8 cellular contexts compared by ENCODE assay signal in the genomic region with DNA sequence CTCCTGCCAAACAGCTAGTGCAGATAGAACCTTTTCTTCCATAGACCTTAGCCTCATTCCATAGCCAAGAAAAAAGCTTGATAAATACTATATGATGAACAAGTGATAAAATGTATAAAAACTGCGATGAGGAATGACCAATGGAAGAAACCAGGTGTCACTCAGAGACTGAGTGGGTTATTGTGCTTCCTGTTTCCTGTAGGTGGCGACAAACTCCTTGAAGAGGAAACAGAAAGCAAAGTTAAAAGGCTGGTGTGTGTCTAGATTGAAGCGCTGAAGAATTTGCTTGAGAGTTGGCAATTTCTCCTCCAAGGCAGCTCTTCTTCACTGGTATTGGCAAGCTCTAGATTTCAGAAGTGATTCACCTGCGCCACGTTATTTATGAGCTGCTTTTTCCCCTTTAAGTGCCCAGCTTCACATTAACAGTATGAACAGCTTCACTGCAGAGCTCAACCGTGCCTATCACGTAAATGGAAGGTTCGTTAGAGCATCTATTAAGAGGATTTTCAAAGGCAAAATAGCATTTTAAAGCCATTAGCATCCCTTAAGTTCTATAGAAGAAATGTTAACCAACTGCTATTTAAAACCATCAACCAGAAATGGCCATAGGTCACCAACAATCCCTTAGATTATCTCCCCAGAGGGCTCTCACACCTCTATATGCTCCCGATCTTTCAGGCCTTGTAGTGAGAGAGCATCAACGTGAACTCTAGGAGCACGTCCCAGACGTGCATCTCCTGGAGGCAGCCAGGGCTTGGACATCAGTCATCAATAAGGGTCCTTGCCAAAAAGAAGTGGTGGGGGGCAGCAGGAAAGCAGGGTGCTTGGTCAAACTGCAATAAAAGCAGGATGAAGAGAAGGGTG.
DNase-seq lines count a peak whose midpoint lies in the region; ATAC-seq, FAIRE-seq and TF ChIP-seq lines count a peak whose summit lies in the region.

No MANE protein-coding gene starts in this region.

- TF ChIP-seq POLR2A in lower leg skin (IDR thresholded peaks at IDR 0.05): no peak

- H3K9me2 ChIP-seq in OCI-LY1 (ENCODE audit: low read depth, low read length): no peaks in the 10 kb centered on the region

- 41 to 44% methylated on average over 12 of the region's 12 CpGs for WGBS in lower leg skin, 2 donors

- peak; percentile 69 for TF ChIP-seq CTCF in KMS-11 (conservative IDR thresholded peaks at IDR 0.05; ENCODE audit: low read depth, low read length)
- TF ChIP-seq CTCF in OCI-LY1 (IDR thresholded peaks at IDR 0.05; ENCODE audit: low read length): peak; percentile 76
- peak; percentile 80 for TF ChIP-seq CTCF in kidney (IDR thresholded peaks at IDR 0.05; ENCODE audit: borderline replicate concordance, extremely low read depth, insufficient read depth)
- TF ChIP-seq CTCF in lower leg skin (IDR thresholded peaks at IDR 0.05): peak in 1 of 3 donors; percentile 45

- peak; percentile 44 for ATAC-seq in GM19468 (IDR thresholded peaks at IDR 0.05; ENCODE audit: extremely low read depth, unreplicated experiment)

- intact Hi-C loops in kidney (cut with DNase I) (no loop called here), lower leg skin (cut with DNase I; ENCODE audit: low total_unique reads) (loop anchor here (5.0 to 10.0 kb wide), 3 partner anchors 180 to 952 kb away; partner anchors contain the start of gene CADM1)

- H3K4me3 ChIP-seq in KMS-11 (IDR thresholded peaks at IDR 0.05; ENCODE audit: insufficient read depth, low read depth, low read length): no peak overlapping the region
- no peak overlapping the region for H3K4me3 ChIP-seq in OCI-LY1 (ENCODE audit: low read depth, low read length, poor library complexity, severe bottlenecking)
- H3K4me3 ChIP-seq in kidney (ENCODE audit: low read length in 2 of 2): peak overlapping the region; percentile 38 to 39
- H3K4me3 ChIP-seq in lower leg skin (ENCODE audit: low read depth, poor library complexity, severe bottlenecking): no peak overlapping the region

- H4K20me1 ChIP-seq in KMS-11 (ENCODE audit: insufficient read depth) (no peaks in the 10 kb centered on the region), OCI-LY1 (ENCODE audit: insufficient read depth, low read length) (no peaks in the 10 kb centered on the region)

- H3K27me3 ChIP-seq in KMS-11 (ENCODE audit: insufficient read depth, low read depth) (no peaks in the 10 kb centered on the region), OCI-LY1 (ENCODE audit: insufficient read depth, low read length) (no peaks in the 10 kb centered on the region)

- no peaks in the 10 kb centered on the region for H3K79me2 ChIP-seq in KMS-11 (ENCODE audit: insufficient read depth, low read depth)
- H3K79me2 ChIP-seq in OCI-LY1 (ENCODE audit: insufficient read depth, low read length): no peaks in the 10 kb centered on the region

- no peak overlapping the region for H2AFZ ChIP-seq in KMS-11 (ENCODE audit: low read depth)
- H2AFZ ChIP-seq in OCI-LY1 (ENCODE audit: low read length): peak overlapping the region; percentile 95; the same call in 1 of the 2 replicates

- DNase-seq in DMS53 (lab: John Stamatoyannopoulos, UW) (peak; percentile 89), caudate nucleus (lab: John Stamatoyannopoulos, UW) (peak in 12 of 61 donors; percentile 5 to 59 (median 22)), kidney (no peak), substantia nigra (lab: John Stamatoyannopoulos, UW) (peak in 29 of 49 donors; percentile 1 to 65 (median 11)), lower leg skin (ENCODE audit: low spot score in 2 of 2) (no peak)

- no peaks in the 10 kb centered on the region for H3F3A ChIP-seq in OCI-LY1 (ENCODE audit: insufficient read depth, low read length)

- no peak overlapping the region for H3K9ac ChIP-seq in KMS-11
- no peak overlapping the region for H3K9ac ChIP-seq in OCI-LY1 (ENCODE audit: low read length)
- peak overlapping the region in 1 of 2 donors; percentile 23 for H3K9ac ChIP-seq in kidney (ENCODE audit: low read length in 2 of 2)

- peaks cover 5% of the 10 kb centered on the region for H3K4me1 ChIP-seq in KMS-11 (ENCODE audit: low read depth, poor library complexity, severe bottlenecking)
- peaks cover 13% of the 10 kb centered on the region for H3K4me1 ChIP-seq in OCI-LY1 (ENCODE audit: insufficient read depth, low read length, severe bottlenecking)
- no peaks in the 10 kb centered on the region for H3K4me1 ChIP-seq in kidney (ENCODE audit: control insufficient read depth in 1 of 2, insufficient read depth in 1 of 2, low read depth in 1 of 2, low read length in 2 of 2)

- H3K36me3 ChIP-seq in KMS-11 (ENCODE audit: insufficient read depth): no peaks in the 10 kb centered on the region
- H3K36me3 ChIP-seq in OCI-LY1 (ENCODE audit: insufficient read depth, low read length): no peaks in the 10 kb centered on the region; the same call in 1 of the 2 replicates
- H3K36me3 ChIP-seq in kidney (ENCODE audit: control insufficient read depth in 1 of 2, insufficient read depth in 2 of 2, low read length in 2 of 2): no peaks in the 10 kb centered on the region

- H3K4me2 ChIP-seq in KMS-11 (no peak overlapping the region), OCI-LY1 (ENCODE audit: low read length) (peak overlapping the region; percentile 50)

- H3K9me3 ChIP-seq in OCI-LY1 (ENCODE audit: low read length): no peaks in the 10 kb centered on the region
- H3K9me3 ChIP-seq in kidney (ENCODE audit: control insufficient read depth in 1 of 2, low read length in 2 of 2): no peaks in the 10 kb centered on the region

- H3K27ac ChIP-seq in KMS-11: peak overlapping the region; percentile 24; the same call in 1 of the 2 replicates
- no peak overlapping the region for H3K27ac ChIP-seq in OCI-LY1 (ENCODE audit: low read depth, low read length, poor library complexity, severe bottlenecking)
- peak overlapping the region; percentile 53 for H3K27ac ChIP-seq in caudate nucleus (ENCODE audit: low read depth, low read length)
- H3K27ac ChIP-seq in kidney (ENCODE audit: low read depth in 2 of 2, low read length in 2 of 2): no peak overlapping the region
- no peak overlapping the region for H3K27ac ChIP-seq in substantia nigra (ENCODE audit: low read depth, low read length, poor library complexity, severe bottlenecking)

- peak; percentile 70 for FAIRE-seq in kidney (lab: Jason Lieb, UNC)

Comparison
In these comparisons a context has a peak if more than half of its experiments do, and no peak if none do; other contexts are left out.
1. DNase-seq: peak in DMS53 (single experiment) and substantia nigra (29 of 49); none in kidney (single experiment) and lower leg skin (0 of 2).
2. H3K27ac ChIP-seq: peak in KMS-11 (single experiment) and caudate nucleus (single experiment); none in OCI-LY1 (single experiment), kidney (0 of 2) and substantia nigra (single experiment).
3. H3K4me3 ChIP-seq: peak in kidney (2 of 2); none in KMS-11 (single experiment), OCI-LY1 (single experiment) and lower leg skin (single experiment).